ENCODE assay signal across 16 cellular contexts in genomic region chr7:105316578-105317375, GRCh38.
"Had no signal": no experiment of that assay in that cellular context is flagged by ENCODE, and none has a peak within 500 bp of the region (broad histone marks: within the 10 kb centered on the region; RNA-seq: fewer than 3 reads in every experiment).

No MANE protein-coding gene starts in this region.

- H3K27ac ChIP-seq: coronary artery, heart right ventricle, left ventricle myocardium inferior, testis, upper lobe of right lung had no signal

- H3K27me3 ChIP-seq: heart right ventricle, testis, upper lobe of right lung had no signal

- H3K4me3 Mint-ChIP-seq: activated CD4-positive, alpha-beta T cell treated with anti-CD3 and anti-CD28 coated beads for 36 hours; activated CD8-positive, alpha-beta T cell treated with anti-CD3 and anti-CD28 coated beads for 36 hours; neural crest cell; stimulated activated naive CD8-positive, alpha-beta T cell treated with anti-CD3 and anti-CD28 coated beads, Interleukin-15, amount 100 ng/mL, for 72 hours had no signal

- H3K4me1 ChIP-seq: testis, upper lobe of right lung had no signal

- ATAC-seq: activated CD4-positive, alpha-beta T cell treated with anti-CD3 and anti-CD28 coated beads for 36 hours; activated CD8-positive, alpha-beta T cell treated with anti-CD3 and anti-CD28 coated beads for 36 hours; heart right ventricle; stimulated activated naive CD8-positive, alpha-beta T cell treated with anti-CD3 and anti-CD28 coated beads, Interleukin-15, amount 100 ng/mL, for 72 hours; upper lobe of right lung had no signal

- H3K27me3 Mint-ChIP-seq: activated CD4-positive, alpha-beta T cell treated with anti-CD3 and anti-CD28 coated beads for 36 hours; activated CD8-positive, alpha-beta T cell treated with anti-CD3 and anti-CD28 coated beads for 36 hours; stimulated activated naive CD8-positive, alpha-beta T cell treated with anti-CD3 and anti-CD28 coated beads, Interleukin-15, amount 100 ng/mL, for 72 hours had no signal

- H3K9me3 ChIP-seq: heart right ventricle, left ventricle myocardium inferior, testis, upper lobe of right lung had no signal

- H3K36me3 ChIP-seq: heart right ventricle, left ventricle myocardium inferior, upper lobe of right lung had no signal

- DNase-seq: activated CD4-positive, alpha-beta T cell treated with anti-CD3 and anti-CD28 coated beads for 36 hours; activated CD8-positive, alpha-beta memory T cell treated with anti-CD3 and anti-CD28 coated beads, Interleukin-2, amount 50 U/mL, for 48 hours; activated CD8-positive, alpha-beta T cell treated with anti-CD3 and anti-CD28 coated beads for 36 hours; activated naive CD4-positive, alpha-beta T cell treated with Interleukin-2 at 50 U/mL for 16 hours; central memory CD4-positive, alpha-beta T cell; effector CD8-positive, alpha-beta T cell; heart right ventricle; left ventricle myocardium inferior; stimulated activated CD4-positive, alpha-beta T cell treated with anti-CD3 and anti-CD28 coated beads, Interleukin-15, amount 100 ng/mL, for 24 hours; stimulated activated CD4-positive, alpha-beta T cell treated with anti-CD3 and anti-CD28 coated beads, Interleukin-4, amount 100 ng/mL, for 24 hours; stimulated activated naive CD8-positive, alpha-beta T cell treated with anti-CD3 and anti-CD28 coated beads, Interleukin-15, amount 100 ng/mL, for 72 hours; T-helper 9 cell; testis; upper lobe of right lung had no signal

- H3K4me3 ChIP-seq: coronary artery, heart right ventricle, left ventricle myocardium inferior, testis, upper lobe of right lung had no signal

- H3K27ac Mint-ChIP-seq: activated CD4-positive, alpha-beta T cell treated with anti-CD3 and anti-CD28 coated beads for 36 hours; activated CD8-positive, alpha-beta T cell treated with anti-CD3 and anti-CD28 coated beads for 36 hours; stimulated activated naive CD8-positive, alpha-beta T cell treated with anti-CD3 and anti-CD28 coated beads, Interleukin-15, amount 100 ng/mL, for 72 hours had no signal

- H3K9me3 Mint-ChIP-seq: activated CD8-positive, alpha-beta T cell treated with anti-CD3 and anti-CD28 coated beads for 36 hours; neural crest cell; stimulated activated naive CD8-positive, alpha-beta T cell treated with anti-CD3 and anti-CD28 coated beads, Interleukin-15, amount 100 ng/mL, for 72 hours had no signal
